ENCODE assay signal across 1 cellular context in genomic region chr16:25219070-25219737, GRCh38.
TF ChIP-seq lines count a peak whose summit lies in the region.

No MANE protein-coding gene starts in this region.

TF ChIP-seq in HepG2, 621 proteins besides CTCF, POLR2A, EP300 and RAD21 (continued from another document):
- TF ChIP-seq ZNF280D (CRISPR knock-in tag; IDR thresholded peaks at IDR 0.05) (no peak), RFXAP (CRISPR knock-in tag; IDR thresholded peaks at IDR 0.05; ENCODE audit: borderline replicate concordance) (no peak), TARDBP (CRISPR knock-in tag; IDR thresholded peaks at IDR 0.05) (no peak)
TF ChIP-seq in HepG2: peak in this region for 24.
